19 cellular contexts compared by ENCODE assay signal in genomic region chr13:49549289-49549688, GRCh38. TPM values are rescaled to one million over a fixed set of nuclear protein-coding genes. Genes with fewer than 3 reads are reported as not detected.
A peak's percentile ranks its signal among the peaks of the same experiment; 100 is the strongest.
DNase-seq lines count a peak whose midpoint lies in the region; ATAC-seq, FAIRE-seq and TF ChIP-seq lines count a peak whose summit lies in the region.
"Had no signal": no experiment of that assay in that cellular context is flagged by ENCODE, and none has a peak within 500 bp of the region (broad histone marks: within the 10 kb centered on the region; RNA-seq: fewer than 3 reads in every experiment).

No MANE protein-coding gene starts in this region.

- H3K4me3 ChIP-seq in OCI-LY3 (ENCODE audit: low read length) (no peak overlapping the region), epithelial cell of esophagus (ENCODE audit: low read length) (no peak overlapping the region), neural progenitor cell (no peak overlapping the region)
- H3K4me3 ChIP-seq: lung, SJCRH30, smooth muscle cell, transverse colon had no signal

- no peaks in the 10 kb centered on the region for H3K27me3 Mint-ChIP-seq in neural progenitor cell (ENCODE audit: insufficient read depth, low read depth)
- H3K27me3 Mint-ChIP-seq: brain; naive thymus-derived CD4-positive, alpha-beta T cell had no signal

- H2AFZ ChIP-seq in OCI-LY3 (ENCODE audit: low read depth, low read length): no peak overlapping the region
- no peak overlapping the region for H2AFZ ChIP-seq in neural progenitor cell (replicated peaks)

- H3K4me2 ChIP-seq in OCI-LY3 (ENCODE audit: low read length) (no peak overlapping the region), neural progenitor cell (no peak overlapping the region)
- H3K4me2 ChIP-seq: smooth muscle cell had no signal

- H3K9me3 ChIP-seq in OCI-LY3 (ENCODE audit: insufficient read depth, low read length): no peaks in the 10 kb centered on the region
- no peaks in the 10 kb centered on the region for H3K9me3 ChIP-seq in neural progenitor cell (ENCODE audit: low read depth)
- H3K9me3 ChIP-seq: SJCRH30, transverse colon had no signal

- H3K27me3 ChIP-seq in OCI-LY3 (ENCODE audit: low read depth, low read length): no peaks in the 10 kb centered on the region
- H3K27me3 ChIP-seq in neural progenitor cell: no peaks in the 10 kb centered on the region
- H3K27me3 ChIP-seq: SJCRH30, transverse colon had no signal

- no peak overlapping the region for H3K9ac ChIP-seq in OCI-LY3 (ENCODE audit: low read length)
- no peak overlapping the region for H3K9ac ChIP-seq in neural progenitor cell

- H4K20me1 ChIP-seq in OCI-LY3 (ENCODE audit: insufficient read depth, low read length): no peaks in the 10 kb centered on the region
- H4K20me1 ChIP-seq in neural progenitor cell (ENCODE audit: low read depth): no peaks in the 10 kb centered on the region

- no peak overlapping the region for H3K27ac Mint-ChIP-seq in neural progenitor cell
- H3K27ac Mint-ChIP-seq: naive thymus-derived CD4-positive, alpha-beta T cell had no signal

- H3F3A ChIP-seq in neural progenitor cell (ENCODE audit: low read depth): no peaks in the 10 kb centered on the region

- peak; percentile 17; the same call in 1 of the 2 replicates for TF ChIP-seq CTCF in GM12874 (IDR thresholded peaks at IDR 0.05; ENCODE audit: insufficient read depth, low read depth, low read length)
- TF ChIP-seq CTCF in OCI-LY3 (IDR thresholded peaks at IDR 0.05; ENCODE audit: low read depth, low read length): peak; percentile 16; the same call in 1 of the 2 replicates
- TF ChIP-seq CTCF in epithelial cell of esophagus (IDR thresholded peaks at IDR 0.05; ENCODE audit: insufficient read depth, low read depth, low read length, missing control alignments): peak; percentile 21
- TF ChIP-seq CTCF in neural progenitor cell (IDR thresholded peaks at IDR 0.05): peak; percentile 16

- H3K36me3 Mint-ChIP-seq in neural progenitor cell: peaks cover 38% of the 10 kb centered on the region

- H3K9me3 Mint-ChIP-seq in neural progenitor cell: no peaks in the 10 kb centered on the region
- H3K9me3 Mint-ChIP-seq: brain; naive thymus-derived CD4-positive, alpha-beta T cell had no signal

- no peaks in the 10 kb centered on the region for H3K79me2 ChIP-seq in OCI-LY3 (ENCODE audit: low read length)
- H3K79me2 ChIP-seq in neural progenitor cell (ENCODE audit: low read depth): no peaks in the 10 kb centered on the region

- no peak for DNase-seq in epithelial cell of esophagus (ENCODE audit: low read depth)
- DNase-seq in neural progenitor cell (ENCODE audit: low spot score): no peak
- DNase-seq in frontal cortex (ENCODE audit: low spot score in 2 of 2): no peak
- no peak for DNase-seq in NCI-H524 (lab: John Stamatoyannopoulos, UW)
- DNase-seq: activated CD4-positive, alpha-beta T cell treated with anti-CD3 and anti-CD28 coated beads for 4 hours; activated naive CD4-positive, alpha-beta T cell treated with anti-CD3 and anti-CD28 coated beads, Interleukin-2, amount 50 U/mL, for 16 hours; Karpas-422; naive thymus-derived CD4-positive, alpha-beta T cell; NCI-H1436 treated with DMSO at 0.1 percent for 48 hours; NCI-H226; posterior cingulate gyrus; SJCRH30; transverse colon had no signal

- no peak for ATAC-seq in HG03139 (IDR thresholded peaks at IDR 0.05; ENCODE audit: unreplicated experiment)
- ATAC-seq: naive thymus-derived CD4-positive, alpha-beta T cell had no signal

- H3K4me1 ChIP-seq in OCI-LY3 (ENCODE audit: low read length) (no peaks in the 10 kb centered on the region), neural progenitor cell (no peaks in the 10 kb centered on the region)
- H3K4me1 ChIP-seq: SJCRH30, transverse colon had no signal

- FAIRE-seq in frontal cortex (lab: Jason Lieb, UNC): no peak

- H3K27ac ChIP-seq in OCI-LY3 (ENCODE audit: low read length) (no peak overlapping the region), neural progenitor cell (no peak overlapping the region)
- H3K27ac ChIP-seq: SJCRH30, transverse colon had no signal

- no peaks in the 10 kb centered on the region for H3K4me1 Mint-ChIP-seq in neural progenitor cell
- H3K4me1 Mint-ChIP-seq: brain had no signal

- no peak overlapping the region for H3K4me3 Mint-ChIP-seq in neural progenitor cell
- H3K4me3 Mint-ChIP-seq: brain; naive thymus-derived CD4-positive, alpha-beta T cell had no signal

- H3K36me3 ChIP-seq in OCI-LY3 (replicated peaks; ENCODE audit: low read depth, low read length) (peaks cover 9% of the 10 kb centered on the region), neural progenitor cell (no peaks in the 10 kb centered on the region)

RNA-seq across cellular contexts. Expression of gene RCBTB1, which starts 36.1 kb away (rescaled TPM):
- total RNA-seq in neural progenitor cell (ENCODE audit: low replicate concordance) (34.4 and 54.2 TPM in 2 replicates), frontal cortex (15.5 TPM)

RNA-seq across cellular contexts. Expression of gene PHF11, which starts 53.5 kb away (rescaled TPM):
- total RNA-seq in neural progenitor cell (ENCODE audit: low replicate concordance) (4.9 and 6.6 TPM in 2 replicates), frontal cortex (3.7 TPM)
- total RNA-seq: SJCRH30 had no signal
